Comparison of ENCODE assay signal across 1 cellular context in the genomic region with DNA sequence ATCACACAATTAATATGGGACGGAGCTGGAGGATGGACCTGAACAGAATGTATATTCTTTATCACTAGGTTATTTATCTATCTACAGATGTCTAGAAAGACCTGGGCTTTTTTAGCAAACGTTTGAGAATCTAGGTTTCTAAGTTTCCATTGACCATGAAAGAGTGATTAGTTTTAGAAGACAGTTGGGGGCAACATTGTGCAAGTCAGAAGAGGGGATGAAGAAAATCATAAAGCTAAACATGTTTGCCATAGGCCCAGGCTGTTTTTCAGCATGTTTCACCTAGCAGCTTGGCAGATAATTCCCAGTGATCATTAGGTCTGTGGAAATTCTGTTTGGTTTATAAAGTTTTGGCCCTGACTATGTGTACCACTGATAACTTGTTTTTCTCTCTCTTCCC.
TF ChIP-seq lines count a peak whose summit lies in the region.

No MANE protein-coding gene starts in this region.

TF ChIP-seq in HCT116, 20 proteins besides CTCF, POLR2A, EP300 and RAD21 (continued from another document):
- TF ChIP-seq, protein P1, sequence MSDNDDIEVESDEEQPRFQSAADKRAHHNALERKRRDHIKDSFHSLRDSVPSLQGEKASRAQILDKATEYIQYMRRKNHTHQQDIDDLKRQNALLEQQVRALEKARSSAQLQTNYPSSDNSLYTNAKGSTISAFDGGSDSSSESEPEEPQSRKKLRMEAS (IDR thresholded peaks at IDR 0.05): no peak
- TF ChIP-seq ELF1 (IDR thresholded peaks at IDR 0.05; ENCODE audit: borderline replicate concordance, low read depth) (no peak), CBX3 (IDR thresholded peaks at IDR 0.05; ENCODE audit: low read depth) (no peak), ZFX (IDR thresholded peaks at IDR 0.05) (no peak), EZH2phosphoT487 (IDR thresholded peaks at IDR 0.05; ENCODE audit: borderline replicate concordance) (no peak)
